ENCODE assay signal across 32 cellular contexts in the genomic region with DNA sequence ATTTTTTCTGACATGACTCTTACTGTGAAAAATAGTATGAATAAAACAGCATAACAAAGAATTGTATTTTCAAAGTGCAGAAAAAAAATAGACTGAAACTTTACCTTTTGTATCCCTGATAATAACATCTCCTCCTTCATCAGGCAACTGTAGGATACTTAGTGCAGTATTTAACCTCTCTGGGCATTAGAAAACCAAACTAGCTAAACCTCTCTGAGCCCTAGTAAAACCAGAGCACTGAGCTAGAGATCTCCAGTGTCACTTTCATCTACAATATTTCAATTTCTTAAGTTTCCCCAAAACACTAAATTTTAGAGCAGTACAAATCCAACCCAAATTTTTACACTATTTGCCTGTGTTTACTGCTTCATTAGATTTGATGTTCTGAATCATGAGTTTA.
"Had no signal": no experiment of that assay in that cellular context is flagged by ENCODE, and none has a peak within 500 bp of the region (broad histone marks: within the 10 kb centered on the region; RNA-seq: fewer than 3 reads in every experiment).

No MANE protein-coding gene starts in this region.

- H3K4me3 ChIP-seq: adrenal gland, ascending aorta, body of pancreas, breast epithelium, cardiac muscle cell, colonic mucosa had no signal

- ATAC-seq: activated naive CD4-positive, alpha-beta T cell treated with anti-CD3 and anti-CD28 coated beads, Interleukin-2, amount 50 U/mL, for 72 hours; activated naive CD8-positive, alpha-beta T cell treated with anti-CD3 and anti-CD28 coated beads, Interleukin-2, amount 50 U/mL, for 24 hours; activated T-cell treated with anti-CD3 and anti-CD28 coated beads, Interleukin-2, amount 50 U/mL, for 72 hours; activated T-helper 17 cell treated with anti-CD3 and anti-CD28 coated beads, Interleukin-2, amount 50 U/mL, for 72 hours; body of pancreas had no signal

- DNase-seq: activated effector memory CD4-positive, alpha-beta T cell treated with anti-CD3 and anti-CD28 coated beads, Interleukin-2, amount 50 U/mL, for 16 hours; activated effector memory CD4-positive, alpha-beta T cell treated with Interleukin-2 at 50 U/mL for 16 hours; activated gamma-delta T cell; activated gamma-delta T cell treated with Interleukin-2 at 50 U/mL for 16 hours; activated naive CD4-positive, alpha-beta T cell; activated naive CD4-positive, alpha-beta T cell treated with anti-CD3 and anti-CD28 coated beads for 36 hours; activated naive CD4-positive, alpha-beta T cell treated with anti-CD3 and anti-CD28 coated beads, Interleukin-2, amount 10 ng/mL, durations not matched to agents 7 days and 5 days; activated naive CD4-positive, alpha-beta T cell treated with anti-CD3 and anti-CD28 coated beads, Interleukin-2, amount 50 U/mL, for 16 hours; activated naive CD4-positive, alpha-beta T cell treated with Interleukin-2 at 50 U/mL for 16 hours; activated naive CD8-positive, alpha-beta T cell treated with anti-CD3 and anti-CD28 coated beads for 36 hours; activated naive CD8-positive, alpha-beta T cell treated with anti-CD3 and anti-CD28 coated beads, Interleukin-2, amount 10 ng/mL, durations not matched to agents 7 days and 5 days; activated naive CD8-positive, alpha-beta T cell treated with anti-CD3 and anti-CD28 coated beads, Interleukin-2, amount 50 U/mL, for 24 hours; activated T-cell treated with anti-CD3 and anti-CD28 coated beads, Interleukin-2, amount 50 U/mL, for 48 hours; activated T-cell treated with anti-CD3 and anti-CD28 coated beads, Interleukin-2, amount 50 U/mL, for 72 hours; adrenal gland; amniotic stem cell; amygdala; anterior cingulate cortex; aorta; body of pancreas; brain microvascular endothelial cell; caudate nucleus; central memory CD4-positive, alpha-beta T cell; cerebellar nuclear complex; colonic mucosa had no signal

- H3K9me3 ChIP-seq: adrenal gland, ascending aorta, body of pancreas, breast epithelium, colonic mucosa had no signal

- H3K4me1 ChIP-seq: adrenal gland, ascending aorta, body of pancreas, breast epithelium, colonic mucosa had no signal

- H3K27me3 ChIP-seq: adrenal gland, ascending aorta, brain microvascular endothelial cell, breast epithelium, cardiac muscle cell, colonic mucosa had no signal

- H3K27ac ChIP-seq: adrenal gland, ascending aorta, body of pancreas, brain microvascular endothelial cell, breast epithelium, cardiac muscle cell, colonic mucosa had no signal

- H3K36me3 ChIP-seq: adrenal gland, ascending aorta, brain microvascular endothelial cell, breast epithelium, cardiac muscle cell, colonic mucosa had no signal

- FAIRE-seq: astrocyte, bronchial epithelial cell had no signal
